ENCODE assay signal across 22 cellular contexts in the genomic region with DNA sequence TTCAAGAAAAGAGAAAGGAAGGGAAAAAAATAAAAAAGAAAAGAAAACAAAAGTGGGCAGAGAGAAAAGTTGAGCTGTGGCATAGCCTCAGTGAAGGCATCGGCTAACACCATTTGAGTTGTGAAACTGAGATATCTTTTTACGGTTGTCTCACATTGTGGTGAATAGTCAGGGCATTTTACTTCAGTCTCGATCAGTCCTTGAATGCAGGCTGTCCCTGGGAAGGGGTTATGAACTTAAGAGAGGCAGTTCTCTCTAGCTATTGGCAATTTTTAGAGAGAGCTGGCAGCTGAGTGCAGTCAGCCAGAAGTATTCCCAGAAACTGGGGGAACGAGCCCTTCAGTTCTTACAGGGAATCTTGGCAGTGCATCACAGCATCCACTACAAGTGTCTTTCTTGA.
A peak's percentile ranks its signal among the peaks of the same experiment; 100 is the strongest.
DNase-seq lines count a peak whose midpoint lies in the region; ATAC-seq and TF ChIP-seq lines count a peak whose summit lies in the region.
"Had no signal": no experiment of that assay in that cellular context is flagged by ENCODE, and none has a peak within 500 bp of the region (broad histone marks: within the 10 kb centered on the region; RNA-seq: fewer than 3 reads in every experiment).

No MANE protein-coding gene starts in this region.

- TF ChIP-seq POLR2A in breast epithelium (IDR thresholded peaks at IDR 0.05), result no peak

- H3K36me3 Mint-ChIP-seq in mesothelial cell of epicardium, result no peaks in the 10 kb centered on the region
- H3K36me3 Mint-ChIP-seq: CD14-positive monocyte; CD8-positive, alpha-beta memory T cell had no signal

- ATAC-seq in SK-N-SH treated with all-trans-retinoic acid at 6 μM for 48 hours, result no peak
- ATAC-seq: GM12878 had no signal

- H3K27me3 Mint-ChIP-seq in mesothelial cell of epicardium (ENCODE audit: low read depth), result no peaks in the 10 kb centered on the region
- H3K27me3 Mint-ChIP-seq: CD4-positive, alpha-beta T cell had no signal

- H2AFZ ChIP-seq in mammary epithelial cell (ENCODE audit: low read depth, low read length), result peak overlapping the region; percentile 30

- peaks cover 19% of the 10 kb centered on the region for H3K9me3 Mint-ChIP-seq in mesothelial cell of epicardium
- H3K9me3 Mint-ChIP-seq: HFFc6 had no signal

- DNase-seq in mammary epithelial cell (no peak), breast epithelium (ENCODE audit: low spot score in 2 of 2) (no peak), Ammon's horn (ENCODE audit: low spot score) (peak; percentile 2), globus pallidus (ENCODE audit: low spot score) (peak; percentile 2), mesothelial cell of epicardium (ENCODE audit: low spot score in 2 of 2, unreplicated experiment in 2 of 2) (no peak), NCI-H2029 (lab: John Stamatoyannopoulos, UW) (no peak), NCI-H1092 treated with DMSO at 0.1 percent for 48 hours (lab: John Stamatoyannopoulos, UW) (no peak)
- DNase-seq: BE2C; CD4-positive, alpha-beta T cell; CD8-positive, alpha-beta memory T cell; DMS 273 treated with DMSO at 0.1 percent for 48 hours; DMS79; EL; GDM1; GOT3; HFFc6 had no signal

- H3K9me3 ChIP-seq in mammary epithelial cell (replicated peaks; ENCODE audit: insufficient read depth, low read length) (no peaks in the 10 kb centered on the region), breast epithelium (peaks cover 0 to 6% of the 10 kb centered on the region in 2 donors)
- H3K9me3 ChIP-seq: BE2C, HAP-1 had no signal

- dilution Hi-C loops in mammary epithelial cell (cut with HindIII; ENCODE audit: low sequenced_read_pairs), result no loop called here

- H3K27ac Mint-ChIP-seq in mesothelial cell of epicardium, result peak overlapping the region; percentile 68
- H3K27ac Mint-ChIP-seq: CD14-positive monocyte; CD4-positive, alpha-beta T cell; CD8-positive, alpha-beta memory T cell; HFFc6 had no signal

- H3K4me1 ChIP-seq in mammary epithelial cell (ENCODE audit: insufficient read depth, low read length) (no peaks in the 10 kb centered on the region), breast epithelium (no peaks in the 10 kb centered on the region)
- H3K4me1 ChIP-seq: BE2C had no signal

- CTCF ChIA-PET in mammary epithelial cell (lab: Charles Lee; ENCODE audit: low non-redundant PET), result no interaction called here

- no peak overlapping the region for H3K4me2 ChIP-seq in mammary epithelial cell (ENCODE audit: insufficient read depth, low read depth, low read length)
- H3K4me2 ChIP-seq: BLaER1 treated with 17β-estradiol and CSF1 and Interleukin-3, amounts not matched to agents 10 nM and 100 nM had no signal

- H3K27ac ChIP-seq in mammary epithelial cell (ENCODE audit: insufficient read depth, low read depth, low read length) (no peak overlapping the region), breast epithelium (no peak overlapping the region)
- H3K27ac ChIP-seq: 22Rv1; BLaER1 treated with 17β-estradiol and CSF1 and Interleukin-3, amounts not matched to agents 10 nM and 100 nM had no signal

- H3K4me3 ChIP-seq in mammary epithelial cell (replicated peaks in 1 of 3; ENCODE audit: insufficient read depth in 1 of 3, low read depth in 2 of 3, low read length in 3 of 3) (no peak overlapping the region), breast epithelium (no peak overlapping the region)
- H3K4me3 ChIP-seq: BLaER1 treated with 17β-estradiol and CSF1 and Interleukin-3, amounts not matched to agents 10 nM and 100 nM; GM12878; HAP-1 had no signal

- no peaks in the 10 kb centered on the region for H4K20me1 ChIP-seq in mammary epithelial cell (ENCODE audit: insufficient read depth, low read length)
- H4K20me1 ChIP-seq: BLaER1 treated with 17β-estradiol and CSF1 and Interleukin-3, amounts not matched to agents 10 nM and 100 nM had no signal

- in situ Hi-C loops in mammary epithelial cell (cut with MboI; ENCODE audit: low sequenced_read_pairs in 2 of 2), result no loop called here

- H3K79me2 ChIP-seq in mammary epithelial cell (ENCODE audit: insufficient read depth, low read length), result no peaks in the 10 kb centered on the region

- H3K27me3 ChIP-seq in mammary epithelial cell (ENCODE audit: insufficient read depth, low read length) (peaks cover 2% of the 10 kb centered on the region), breast epithelium (no peaks in the 10 kb centered on the region)
- H3K27me3 ChIP-seq: BE2C had no signal

- H3K9ac ChIP-seq in mammary epithelial cell (ENCODE audit: insufficient read depth, low read length), result no peak overlapping the region
- H3K9ac ChIP-seq: BLaER1 treated with 17β-estradiol and CSF1 and Interleukin-3, amounts not matched to agents 10 nM and 100 nM had no signal

- BruUV-seq in mammary epithelial cell (replicated peaks; lab: Mats Ljungman, UMichigan), result no TSS peak

- TF ChIP-seq CTCF in mammary epithelial cell (conservative IDR thresholded peaks at IDR 0.05 in 1 of 2, IDR thresholded peaks at IDR 0.05 in 1 of 2; ENCODE audit: extremely low read depth in 1 of 2, insufficient read depth in 1 of 2, low read depth in 1 of 2, low read length in 2 of 2), result no peak
- TF ChIP-seq CTCF in breast epithelium (IDR thresholded peaks at IDR 0.05), result no peak
- TF ChIP-seq CTCF in mesothelial cell of epicardium (IDR thresholded peaks at IDR 0.05; ENCODE audit: unreplicated experiment), result no peak

- 32% methylated on average over 4 of the region's 4 CpGs for WGBS in mammary epithelial cell (ENCODE audit: low coverage, missing lambda C conversion rate)

- H3K4me1 Mint-ChIP-seq in mesothelial cell of epicardium, result peaks cover 34% of the 10 kb centered on the region
- H3K4me1 Mint-ChIP-seq: CD14-positive monocyte; CD8-positive, alpha-beta memory T cell had no signal

- H3K36me3 ChIP-seq in mammary epithelial cell (ENCODE audit: insufficient read depth, low read length), result no peaks in the 10 kb centered on the region
- H3K36me3 ChIP-seq in breast epithelium, result no peaks in the 10 kb centered on the region
- H3K36me3 ChIP-seq: BE2C; BLaER1 treated with 17β-estradiol and CSF1 and Interleukin-3, amounts not matched to agents 10 nM and 100 nM; HAP-1 had no signal

- H3K4me3 Mint-ChIP-seq in mesothelial cell of epicardium, result no peak overlapping the region
- H3K4me3 Mint-ChIP-seq: CD14-positive monocyte; CD4-positive, alpha-beta T cell; CD8-positive, alpha-beta memory T cell; HFFc6 had no signal

- intact Hi-C loops in mammary epithelial cell (cut with micrococcal nuclease) (no loop called here), breast epithelium (cut with DNase I; ENCODE audit: low total_unique reads) (no loop called here)

TF ChIP-seq in SK-N-SH treated with all-trans-retinoic acid at 6 μM for 48 hours, 23 proteins besides CTCF, POLR2A, EP300 and RAD21 (continues in another document):
- TF ChIP-seq ZFP30 (CRISPR knock-in tag; IDR thresholded peaks at IDR 0.05) (no peak), ZFP3 (CRISPR knock-in tag; IDR thresholded peaks at IDR 0.05) (no peak), RARB (CRISPR knock-in tag; IDR thresholded peaks at IDR 0.05) (no peak), ISL1 (CRISPR knock-in tag; IDR thresholded peaks at IDR 0.05) (no peak), ZNF565 (CRISPR knock-in tag; conservative IDR thresholded peaks at IDR 0.05; ENCODE audit: low read depth) (no peak), ZNF70 (CRISPR knock-in tag; IDR thresholded peaks at IDR 0.05) (no peak), BACH2 (CRISPR knock-in tag; IDR thresholded peaks at IDR 0.05; ENCODE audit: borderline replicate concordance) (no peak), PPARA (CRISPR knock-in tag; IDR thresholded peaks at IDR 0.05; ENCODE audit: borderline replicate concordance) (no peak), ARNTL (CRISPR knock-in tag; IDR thresholded peaks at IDR 0.05; ENCODE audit: borderline replicate concordance, low read depth) (no peak), OSR1 (CRISPR knock-in tag; IDR thresholded peaks at IDR 0.05) (no peak)
- TF ChIP-seq, protein P1, sequence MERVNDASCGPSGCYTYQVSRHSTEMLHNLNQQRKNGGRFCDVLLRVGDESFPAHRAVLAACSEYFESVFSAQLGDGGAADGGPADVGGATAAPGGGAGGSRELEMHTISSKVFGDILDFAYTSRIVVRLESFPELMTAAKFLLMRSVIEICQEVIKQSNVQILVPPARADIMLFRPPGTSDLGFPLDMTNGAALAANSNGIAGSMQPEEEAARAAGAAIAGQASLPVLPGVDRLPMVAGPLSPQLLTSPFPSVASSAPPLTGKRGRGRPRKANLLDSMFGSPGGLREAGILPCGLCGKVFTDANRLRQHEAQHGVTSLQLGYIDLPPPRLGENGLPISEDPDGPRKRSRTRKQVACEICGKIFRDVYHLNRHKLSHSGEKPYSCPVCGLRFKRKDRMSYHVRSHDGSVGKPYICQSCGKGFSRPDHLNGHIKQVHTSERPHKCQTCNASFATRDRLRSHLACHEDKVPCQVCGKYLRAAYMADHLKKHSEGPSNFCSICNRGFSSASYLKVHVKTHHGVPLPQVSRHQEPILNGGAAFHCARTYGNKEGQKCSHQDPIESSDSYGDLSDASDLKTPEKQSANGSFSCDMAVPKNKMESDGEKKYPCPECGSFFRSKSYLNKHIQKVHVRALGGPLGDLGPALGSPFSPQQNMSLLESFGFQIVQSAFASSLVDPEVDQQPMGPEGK (CRISPR knock-in tag; IDR thresholded peaks at IDR 0.05; ENCODE audit: borderline replicate concordance), result no peak
- TF ChIP-seq, protein P2, sequence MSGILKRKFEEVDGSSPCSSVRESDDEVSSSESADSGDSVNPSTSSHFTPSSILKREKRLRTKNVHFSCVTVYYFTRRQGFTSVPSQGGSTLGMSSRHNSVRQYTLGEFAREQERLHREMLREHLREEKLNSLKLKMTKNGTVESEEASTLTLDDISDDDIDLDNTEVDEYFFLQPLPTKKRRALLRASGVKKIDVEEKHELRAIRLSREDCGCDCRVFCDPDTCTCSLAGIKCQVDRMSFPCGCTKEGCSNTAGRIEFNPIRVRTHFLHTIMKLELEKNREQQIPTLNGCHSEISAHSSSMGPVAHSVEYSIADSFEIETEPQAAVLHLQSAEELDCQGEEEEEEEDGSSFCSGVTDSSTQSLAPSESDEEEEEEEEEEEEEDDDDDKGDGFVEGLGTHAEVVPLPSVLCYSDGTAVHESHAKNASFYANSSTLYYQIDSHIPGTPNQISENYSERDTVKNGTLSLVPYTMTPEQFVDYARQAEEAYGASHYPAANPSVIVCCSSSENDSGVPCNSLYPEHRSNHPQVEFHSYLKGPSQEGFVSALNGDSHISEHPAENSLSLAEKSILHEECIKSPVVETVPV (CRISPR knock-in tag; IDR thresholded peaks at IDR 0.05), result no peak

Comparison
In these comparisons a context has a peak if more than half of its experiments do, and no peak if none do; other contexts are left out.
1. DNase-seq: peak in Ammon's horn (single experiment) and globus pallidus (single experiment); none in mammary epithelial cell (single experiment), breast epithelium (0 of 2), mesothelial cell of epicardium (0 of 2), NCI-H2029 (single experiment) and NCI-H1092 treated with DMSO at 0.1 percent for 48 hours (single experiment).